In genomic region chr6:47456536-47456975, GRCh38 we compare ENCODE assay signal across 16 cellular contexts.
"Had no signal": no experiment of that assay in that cellular context is flagged by ENCODE, and none has a peak within 500 bp of the region (broad histone marks: within the 10 kb centered on the region; RNA-seq: fewer than 3 reads in every experiment).

No MANE protein-coding gene starts in this region.

- ATAC-seq: activated CD4-positive, CD25-positive, alpha-beta regulatory T cell treated with anti-CD3 and anti-CD28 coated beads, Interleukin-2, amount 50 U/mL, for 24 hours; activated CD8-positive, alpha-beta T cell treated with anti-CD3 and anti-CD28 coated beads, Interleukin-2, amount 10 ng/mL, durations not matched to agents 7 days and 5 days; activated naive CD8-positive, alpha-beta T cell treated with anti-CD3 and anti-CD28 coated beads, Interleukin-2, amount 50 U/mL, for 24 hours; activated T-cell treated with anti-CD3 and anti-CD28 coated beads, Interleukin-2, amount 50 U/mL, for 4 hours; left cardiac atrium; naive thymus-derived CD8-positive, alpha-beta T cell had no signal

- DNase-seq: activated CD4-positive, alpha-beta T cell treated with anti-CD3 and anti-CD28 coated beads, Interleukin-2, amount 10 ng/mL, durations not matched to agents 7 days and 5 days; activated CD8-positive, alpha-beta T cell treated with anti-CD3 and anti-CD28 coated beads, Interleukin-2, amount 10 ng/mL, durations not matched to agents 7 days and 5 days; activated naive CD4-positive, alpha-beta T cell treated with anti-CD3 and anti-CD28 coated beads, Interleukin-2, amount 10 ng/mL, durations not matched to agents 7 days and 5 days; activated naive CD8-positive, alpha-beta T cell treated with anti-CD3 and anti-CD28 coated beads, Interleukin-2, amount 50 U/mL, for 24 hours; activated T-cell treated with anti-CD3 and anti-CD28 coated beads, Interleukin-2, amount 50 U/mL, for 4 hours; anterior cingulate cortex; caudate nucleus; endodermal cell; foreskin fibroblast; left cardiac atrium; mesenchymal stem cell; naive thymus-derived CD8-positive, alpha-beta T cell; stimulated activated CD4-positive, alpha-beta T cell treated with anti-CD3 and anti-CD28 coated beads, Interleukin-2, amount 100 ng/mL, for 24 hours; stimulated activated naive CD4-positive, alpha-beta T cell treated with Interleukin-2 at 50 U/mL for 16 hours; thyroid gland had no signal
